In the genomic region with DNA sequence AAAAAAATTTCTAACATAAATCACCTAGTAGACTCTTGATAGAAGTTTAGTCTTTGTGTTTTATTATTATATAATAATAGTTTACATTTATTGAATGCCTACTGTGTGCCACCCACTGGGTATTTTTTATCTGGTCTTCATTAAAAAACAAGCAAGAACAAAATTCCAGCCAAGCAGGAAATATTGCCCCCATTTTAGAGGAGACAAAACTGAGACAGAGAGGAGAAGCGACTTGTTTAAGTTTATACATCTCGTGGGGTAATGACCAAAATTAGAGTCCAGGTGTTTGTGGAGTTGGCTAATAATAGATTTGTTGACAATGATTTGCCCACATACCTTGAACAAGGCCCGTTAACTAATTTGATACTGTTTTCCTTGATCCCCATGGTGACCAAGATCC, we compare ENCODE assay signal across 22 cellular contexts.
"Had no signal": no experiment of that assay in that cellular context is flagged by ENCODE, and none has a peak within 500 bp of the region (broad histone marks: within the 10 kb centered on the region; RNA-seq: fewer than 3 reads in every experiment).

No MANE protein-coding gene starts in this region.

- H3K4me3 Mint-ChIP-seq: activated CD4-positive, alpha-beta T cell treated with anti-CD3 and anti-CD28 coated beads for 36 hours; activated CD8-positive, alpha-beta memory T cell treated with anti-CD3 and anti-CD28 coated beads, Interleukin-2, amount 10 ng/mL, durations not matched to agents 7 days and 5 days; activated CD8-positive, alpha-beta T cell treated with anti-CD3 and anti-CD28 coated beads, Interleukin-2, amount 10 ng/mL, durations not matched to agents 7 days and 5 days; stimulated activated effector memory CD8-positive, alpha-beta T cell treated with anti-CD3 and anti-CD28 coated beads, Interleukin-12 subunit alpha, Interleukin-12 subunit beta, amount 100 ng/mL, for 72 hours had no signal

- H3K27me3 Mint-ChIP-seq: activated CD4-positive, alpha-beta T cell treated with anti-CD3 and anti-CD28 coated beads for 36 hours; activated CD8-positive, alpha-beta memory T cell treated with anti-CD3 and anti-CD28 coated beads, Interleukin-2, amount 10 ng/mL, durations not matched to agents 7 days and 5 days had no signal

- ATAC-seq: activated CD4-positive, alpha-beta T cell treated with anti-CD3 and anti-CD28 coated beads for 36 hours; activated CD8-positive, alpha-beta memory T cell treated with anti-CD3 and anti-CD28 coated beads, Interleukin-2, amount 10 ng/mL, durations not matched to agents 7 days and 5 days; activated CD8-positive, alpha-beta T cell treated with anti-CD3 and anti-CD28 coated beads, Interleukin-2, amount 10 ng/mL, durations not matched to agents 7 days and 5 days; gastrocnemius medialis; left cardiac atrium; left ventricle myocardium superior; pancreas; stimulated activated effector memory CD8-positive, alpha-beta T cell treated with anti-CD3 and anti-CD28 coated beads, Interleukin-12 subunit alpha, Interleukin-12 subunit beta, amount 100 ng/mL, for 72 hours had no signal

- H3K27ac Mint-ChIP-seq: activated CD4-positive, alpha-beta T cell treated with anti-CD3 and anti-CD28 coated beads for 36 hours; activated CD8-positive, alpha-beta memory T cell treated with anti-CD3 and anti-CD28 coated beads, Interleukin-2, amount 10 ng/mL, durations not matched to agents 7 days and 5 days; activated CD8-positive, alpha-beta T cell treated with anti-CD3 and anti-CD28 coated beads, Interleukin-2, amount 10 ng/mL, durations not matched to agents 7 days and 5 days had no signal

- H3K9me3 Mint-ChIP-seq: stimulated activated effector memory CD8-positive, alpha-beta T cell treated with anti-CD3 and anti-CD28 coated beads, Interleukin-12 subunit alpha, Interleukin-12 subunit beta, amount 100 ng/mL, for 72 hours had no signal

- DNase-seq: activated CD4-positive, alpha-beta T cell treated with anti-CD3 and anti-CD28 coated beads for 36 hours; activated CD4-positive, CD25-positive, alpha-beta regulatory T cell; activated CD8-positive, alpha-beta memory T cell treated with anti-CD3 and anti-CD28 coated beads, Interleukin-2, amount 10 ng/mL, durations not matched to agents 7 days and 5 days; activated CD8-positive, alpha-beta T cell treated with anti-CD3 and anti-CD28 coated beads, Interleukin-2, amount 10 ng/mL, durations not matched to agents 7 days and 5 days; activated effector memory CD4-positive, alpha-beta T cell treated with Interleukin-2 at 50 U/mL for 16 hours; activated naive CD4-positive, alpha-beta T cell treated with Interleukin-2 at 50 U/mL for 16 hours; effector memory CD4-positive, alpha-beta T cell; erythroblast; gastrocnemius medialis; glutamatergic neuron; left cardiac atrium; left ventricle myocardium superior; pancreas; retina; sigmoid colon; small intestine; stimulated activated CD4-positive, alpha-beta T cell treated with anti-CD3 and anti-CD28 coated beads, Interleukin-4, amount 100 ng/mL, for 24 hours; stomach; T-helper 1 cell; thyroid gland; upper lobe of left lung had no signal
